1 cellular context compared by ENCODE assay signal in genomic region chrX:40580537-40581332, GRCh38.
A peak's percentile ranks its signal among the peaks of the same experiment; 100 is the strongest.
TF ChIP-seq lines count a peak whose summit lies in the region.

Gene ATP6AP2, plus strand, starts transcription at chrX:40580970. Its CDS starts 96 bp downstream, at chrX:40581066.

TF ChIP-seq in HEK293, 187 proteins besides CTCF, POLR2A, EP300 and RAD21 (continued from another document and continues in another):
- TF ChIP-seq ZNF670 (tag by site-specific recombination; IDR thresholded peaks at IDR 0.05; ENCODE audit: low read depth) (no peak), KLF1 (tag by site-specific recombination; IDR thresholded peaks at IDR 0.05) (no peak), SETDB1 (IDR thresholded peaks at IDR 0.05; ENCODE audit: insufficient read length, low read length) (no peak), ZNF18 (tag by site-specific recombination; IDR thresholded peaks at IDR 0.05) (no peak), BCL11A (tag by site-specific recombination; IDR thresholded peaks at IDR 0.05; ENCODE audit: low read depth) (no peak), ZNF830 (tag by site-specific recombination; IDR thresholded peaks at IDR 0.05; ENCODE audit: low read depth) (no peak), ZNF211 (tag by site-specific recombination; IDR thresholded peaks at IDR 0.05; ENCODE audit: low read depth) (no peak), ZNF202 (tag by site-specific recombination; IDR thresholded peaks at IDR 0.05; ENCODE audit: borderline replicate concordance) (no peak), ZNF394 (tag by site-specific recombination; IDR thresholded peaks at IDR 0.05; ENCODE audit: borderline replicate concordance) (no peak), KLF17 (tag by site-specific recombination; IDR thresholded peaks at IDR 0.05) (no peak), ZNF645 (tag by site-specific recombination; IDR thresholded peaks at IDR 0.05) (no peak), ZBTB20 (tag by site-specific recombination; IDR thresholded peaks at IDR 0.05) (peak; percentile 98), TRIM28 (IDR thresholded peaks at IDR 0.05; ENCODE audit: borderline replicate concordance, low read length) (no peak), ZNF423 (tag by site-specific recombination; IDR thresholded peaks at IDR 0.05) (no peak), GFI1B (tag by site-specific recombination; IDR thresholded peaks at IDR 0.05) (no peak), SCRT1 (tag by site-specific recombination; IDR thresholded peaks at IDR 0.05; ENCODE audit: borderline replicate concordance) (no peak), ZNF398 (tag by site-specific recombination; IDR thresholded peaks at IDR 0.05) (no peak), ZSCAN4 (tag by site-specific recombination; IDR thresholded peaks at IDR 0.05) (no peak), MYNN (tag by site-specific recombination; IDR thresholded peaks at IDR 0.05; ENCODE audit: borderline replicate concordance) (no peak), ZNF366 (tag by site-specific recombination; conservative IDR thresholded peaks at IDR 0.05) (0 out of 2 replicates have a peak, but pooled peaks have one; percentile 20), PRDM2 (tag by site-specific recombination; IDR thresholded peaks at IDR 0.05; ENCODE audit: borderline replicate concordance) (no peak), YY1 (tag by site-specific recombination; IDR thresholded peaks at IDR 0.05) (no peak), ZNF518A (tag by site-specific recombination; conservative IDR thresholded peaks at IDR 0.05; ENCODE audit: low read depth) (no peak), ZNF280D (tag by site-specific recombination; IDR thresholded peaks at IDR 0.05) (no peak), PRDM10 (tag by site-specific recombination; IDR thresholded peaks at IDR 0.05) (peak; percentile 64), KLF8 (tag by site-specific recombination; IDR thresholded peaks at IDR 0.05) (peak; percentile 48; the same call in 1 of the 2 replicates)
